ENCODE assay signal across 17 cellular contexts in genomic region chr18:28116461-28116860, GRCh38.
"Had no signal": no experiment of that assay in that cellular context is flagged by ENCODE, and none has a peak within 500 bp of the region (broad histone marks: within the 10 kb centered on the region; RNA-seq: fewer than 3 reads in every experiment).

No MANE protein-coding gene starts in this region.

- H3K4me3 Mint-ChIP-seq: activated CD4-positive, alpha-beta T cell treated with anti-CD3 and anti-CD28 coated beads, Interleukin-2, amount 10 ng/mL, durations not matched to agents 24 days and 14 days; activated naive CD8-positive, alpha-beta T cell treated with anti-CD3 and anti-CD28 coated beads, Interleukin-2, amount 10 ng/mL, durations not matched to agents 7 days and 5 days; immature natural killer cell; naive B cell; neural progenitor cell had no signal

- H3K9me3 ChIP-seq: esophagus squamous epithelium, transverse colon had no signal

- H3K27ac Mint-ChIP-seq: activated CD4-positive, alpha-beta T cell treated with anti-CD3 and anti-CD28 coated beads, Interleukin-2, amount 10 ng/mL, durations not matched to agents 24 days and 14 days; activated naive CD8-positive, alpha-beta T cell treated with anti-CD3 and anti-CD28 coated beads, Interleukin-2, amount 10 ng/mL, durations not matched to agents 7 days and 5 days; immature natural killer cell; naive B cell; neural progenitor cell had no signal

- H3K4me1 Mint-ChIP-seq: activated CD4-positive, alpha-beta T cell treated with anti-CD3 and anti-CD28 coated beads, Interleukin-2, amount 10 ng/mL, durations not matched to agents 24 days and 14 days; activated naive CD8-positive, alpha-beta T cell treated with anti-CD3 and anti-CD28 coated beads, Interleukin-2, amount 10 ng/mL, durations not matched to agents 7 days and 5 days; immature natural killer cell; naive B cell had no signal

- DNase-seq: activated CD4-positive, alpha-beta T cell treated with anti-CD3 and anti-CD28 coated beads, Interleukin-2, amount 10 ng/mL, durations not matched to agents 24 days and 14 days; activated CD4-positive, CD25-positive, alpha-beta regulatory T cell; activated naive CD8-positive, alpha-beta T cell treated with anti-CD3 and anti-CD28 coated beads, Interleukin-2, amount 10 ng/mL, durations not matched to agents 7 days and 5 days; aorta; esophagus squamous epithelium; glutamatergic neuron; immature natural killer cell; naive B cell; small intestine; stimulated activated CD4-positive, alpha-beta T cell treated with anti-CD3 and anti-CD28 coated beads, Interleukin-4, amount 100 ng/mL, for 4 hours; stimulated activated CD8-positive, alpha-beta memory T cell treated with anti-CD3 and anti-CD28 coated beads, Interleukin-4, amount 100 ng/mL, for 48 hours; stimulated activated naive CD4-positive, alpha-beta T cell treated with Interleukin-2 at 50 U/mL for 16 hours; substantia nigra; transverse colon had no signal

- H3K27me3 Mint-ChIP-seq: activated CD4-positive, alpha-beta T cell treated with anti-CD3 and anti-CD28 coated beads, Interleukin-2, amount 10 ng/mL, durations not matched to agents 24 days and 14 days; activated naive CD8-positive, alpha-beta T cell treated with anti-CD3 and anti-CD28 coated beads, Interleukin-2, amount 10 ng/mL, durations not matched to agents 7 days and 5 days; naive B cell had no signal

- H3K27me3 ChIP-seq: esophagus squamous epithelium, neural progenitor cell, transverse colon had no signal

- H3K36me3 ChIP-seq: esophagus squamous epithelium, neural progenitor cell, transverse colon had no signal

- H3K9ac ChIP-seq: neural progenitor cell, parathyroid adenoma had no signal

- H3K4me1 ChIP-seq: esophagus squamous epithelium, transverse colon had no signal

- H3K4me3 ChIP-seq: esophagus squamous epithelium, neural progenitor cell, transverse colon had no signal

- H3K36me3 Mint-ChIP-seq: activated naive CD8-positive, alpha-beta T cell treated with anti-CD3 and anti-CD28 coated beads, Interleukin-2, amount 10 ng/mL, durations not matched to agents 7 days and 5 days; immature natural killer cell; naive B cell had no signal

- FAIRE-seq: colon, small intestine had no signal

- H3K9me3 Mint-ChIP-seq: activated CD4-positive, alpha-beta T cell treated with anti-CD3 and anti-CD28 coated beads, Interleukin-2, amount 10 ng/mL, durations not matched to agents 24 days and 14 days had no signal

- H3K27ac ChIP-seq: esophagus squamous epithelium, neural progenitor cell, parathyroid adenoma, transverse colon had no signal
